In the genomic region with DNA sequence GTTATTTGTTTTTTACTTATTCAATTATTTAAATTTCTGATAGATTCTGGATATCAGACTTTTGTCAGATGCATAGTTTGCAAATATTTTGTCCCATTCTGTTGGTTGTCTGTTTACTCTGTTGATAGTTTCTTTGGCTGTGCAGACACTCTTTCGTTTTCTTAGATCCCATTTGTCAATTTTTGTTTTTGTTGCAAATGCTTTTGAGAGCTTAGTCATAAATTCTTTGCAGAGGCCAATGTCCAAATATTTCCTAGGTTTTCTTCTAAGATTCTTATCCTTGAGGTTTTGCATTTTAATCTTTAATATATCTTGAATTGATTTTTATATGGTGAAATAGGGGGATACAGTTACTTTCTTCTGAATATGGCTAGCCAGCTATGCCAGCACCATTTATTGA, we compare ENCODE assay signal across 13 cellular contexts.
"Had no signal": no experiment of that assay in that cellular context is flagged by ENCODE, and none has a peak within 500 bp of the region (broad histone marks: within the 10 kb centered on the region; RNA-seq: fewer than 3 reads in every experiment).

No MANE protein-coding gene starts in this region.

- H3K27ac ChIP-seq: left ventricle myocardium inferior, pancreas, tibial artery, uterus had no signal

- H3K27ac Mint-ChIP-seq: memory B cell; T-helper 2 cell treated with Interferon-gamma antibody and Interleukin-4, amounts not matched to agents 5 μg/mL and 100 μg/mL, for 36 hours had no signal

- H3K27me3 ChIP-seq: pancreas, tibial artery, uterus had no signal

- H3K9me3 ChIP-seq: left ventricle myocardium inferior, pancreas, tibial artery, uterus had no signal

- H3K4me3 ChIP-seq: left ventricle myocardium inferior, pancreas, tibial artery, uterus had no signal

- H3K36me3 ChIP-seq: left ventricle myocardium inferior, pancreas, tibial artery, uterus had no signal

- ATAC-seq: activated CD4-positive, CD25-positive, alpha-beta regulatory T cell treated with anti-CD3 and anti-CD28 coated beads, Interleukin-2, amount 50 U/mL, for 24 hours; pancreas had no signal

- H3K9me3 Mint-ChIP-seq: T-helper 2 cell treated with Interferon-gamma antibody and Interleukin-4, amounts not matched to agents 5 μg/mL and 100 μg/mL, for 36 hours had no signal

- DNase-seq: activated naive CD4-positive, alpha-beta T cell treated with anti-CD3 and anti-CD28 coated beads, Interleukin-2, amount 50 U/mL, for 16 hours; amygdala; effector CD4-positive, alpha-beta T cell; foreskin fibroblast; head of caudate nucleus; left ventricle myocardium inferior; pancreas; SW 1271; tibial artery; uterus had no signal

- H3K4me1 Mint-ChIP-seq: memory B cell had no signal

- H3K4me3 Mint-ChIP-seq: memory B cell; T-helper 2 cell treated with Interferon-gamma antibody and Interleukin-4, amounts not matched to agents 5 μg/mL and 100 μg/mL, for 36 hours had no signal

- H3K4me1 ChIP-seq: left ventricle myocardium inferior, pancreas, tibial artery, uterus had no signal
